16 cellular contexts compared by ENCODE assay signal in the genomic region with DNA sequence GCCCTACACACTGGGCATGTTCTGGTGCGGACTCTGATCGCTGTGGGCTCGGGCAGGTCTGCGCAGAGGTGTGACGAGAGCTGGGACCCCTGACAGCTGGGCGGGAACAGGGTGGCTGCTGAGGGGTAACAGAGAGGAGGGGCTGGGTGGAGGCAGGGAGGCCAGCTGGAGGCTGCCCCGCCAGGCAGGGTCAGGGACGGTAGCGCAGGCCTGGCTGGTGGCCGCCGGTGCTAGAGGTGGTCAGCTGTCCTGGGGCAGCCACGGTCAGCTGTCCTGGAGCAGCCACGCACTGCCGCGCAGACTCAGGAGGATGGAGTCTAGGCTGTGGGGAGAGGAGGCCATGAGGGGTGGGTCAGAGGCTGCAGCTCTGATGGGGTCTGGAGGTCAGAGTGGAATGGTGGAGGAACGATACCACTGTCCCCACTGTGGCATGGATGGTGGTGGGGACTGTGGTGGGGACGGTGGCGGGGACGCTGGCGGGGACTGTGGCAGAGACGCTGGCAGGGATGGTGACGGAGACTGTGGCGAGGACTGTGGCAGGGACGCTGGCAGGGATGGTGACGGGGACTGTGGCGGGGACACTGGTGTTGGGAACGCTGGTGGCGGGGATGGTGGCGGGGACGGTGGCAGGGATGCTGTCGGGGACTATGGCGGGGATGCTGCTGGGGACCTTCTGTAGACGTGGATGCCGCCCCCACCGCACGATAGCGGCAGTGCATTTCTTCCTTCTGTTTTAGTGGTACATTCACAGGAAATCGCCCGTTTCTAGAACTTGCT. TPM values are rescaled to one million over a fixed set of nuclear protein-coding genes. Genes with fewer than 3 reads are reported as not detected.
DNase-seq lines count a peak whose midpoint lies in the region; ATAC-seq and TF ChIP-seq lines count a peak whose summit lies in the region.
"Had no signal": no experiment of that assay in that cellular context is flagged by ENCODE, and none has a peak within 500 bp of the region (broad histone marks: within the 10 kb centered on the region; RNA-seq: fewer than 3 reads in every experiment).

No MANE protein-coding gene starts in this region.

- H3K4me1 Mint-ChIP-seq in H9 (no peaks in the 10 kb centered on the region), endodermal cell (no peaks in the 10 kb centered on the region)

- no peaks in the 10 kb centered on the region for H3K9me3 ChIP-seq in H9 (ENCODE audit: control insufficient read depth, low read depth, low read length)
- H3K9me3 ChIP-seq in endodermal cell (ENCODE audit: control insufficient read depth, low read length): peaks cover 6% of the 10 kb centered on the region

- H3K4me1 ChIP-seq in H9 (ENCODE audit: insufficient read depth, low read length) (no peaks in the 10 kb centered on the region), endodermal cell (ENCODE audit: control insufficient read depth, insufficient read depth, low read length) (no peaks in the 10 kb centered on the region)
- H3K4me1 ChIP-seq: psoas muscle had no signal

- H3K9ac ChIP-seq in H9 (ENCODE audit: extremely low read depth, insufficient read length, low read length): no peak overlapping the region
- H3K9ac ChIP-seq in endodermal cell (ENCODE audit: extremely low read depth, low read length, poor library complexity, severe bottlenecking): no peak overlapping the region

- H3K56ac ChIP-seq in H9 (ENCODE audit: insufficient read length, low read depth, low read length): no peak overlapping the region

- peak; percentile 9 for DNase-seq in activated T-cell treated with anti-CD3 and anti-CD28 coated beads, Interleukin-2, amount 50 U/mL, for 1 hour
- no peak for DNase-seq in activated T-cell treated with anti-CD3 and anti-CD28 coated beads, Interleukin-2, amount 50 U/mL, for 48 hours
- DNase-seq in H9 (peak; percentile 19), endodermal cell (peak; percentile 20), sciatic nerve (ENCODE audit: low spot score) (peak; percentile 50), kidney glomerular epithelial cell (lab: John Stamatoyannopoulos, UW) (no peak), SW 1271 (lab: John Stamatoyannopoulos, UW) (no peak)
- DNase-seq: amniotic stem cell; Karpas-422; midbrain; NCI-H187; nephron progenitor cell; SHP77 treated with DMSO at 0.1 percent for 48 hours; stimulated activated CD4-positive, alpha-beta T cell treated with anti-CD3 and anti-CD28 coated beads, Interleukin-4, amount 100 ng/mL, for 4 hours had no signal

- no peak overlapping the region for H2BK5ac ChIP-seq in H9 (ENCODE audit: insufficient read length, low read length)

- H3K27ac ChIP-seq in H9 (ENCODE audit: insufficient read length, low read depth, low read length) (no peak overlapping the region), endodermal cell (ENCODE audit: low read depth, low read length) (no peak overlapping the region)
- H3K27ac ChIP-seq: psoas muscle had no signal

- H3K4me3 ChIP-seq in endodermal cell (ENCODE audit: low read length): no peak overlapping the region
- H3K4me3 ChIP-seq: psoas muscle had no signal

- no peaks in the 10 kb centered on the region; a peak in 1 of 7 replicates for H3K36me3 Mint-ChIP-seq in H9 (ENCODE audit: insufficient read depth in 1 of 3, low read depth in 3 of 3)
- H3K36me3 Mint-ChIP-seq in endodermal cell (ENCODE audit: low read depth): no peaks in the 10 kb centered on the region

- no peaks in the 10 kb centered on the region for H3K36me3 ChIP-seq in endodermal cell (ENCODE audit: control insufficient read depth, insufficient read depth, low read length)

- H3K23ac ChIP-seq in H9 (ENCODE audit: insufficient read length, low read depth, low read length): no peak overlapping the region

- no peak overlapping the region for H2BK120ac ChIP-seq in H9 (ENCODE audit: low read depth, low read length, poor library complexity, severe bottlenecking)

- H3K27ac Mint-ChIP-seq in H9: peak overlapping the region in 1 of 3 experiments; percentile 48; a peak in 1 of 7 replicates
- no peak overlapping the region for H3K27ac Mint-ChIP-seq in endodermal cell
- H3K27ac Mint-ChIP-seq: nephron progenitor cell had no signal

- no peak overlapping the region for H3K18ac ChIP-seq in H9 (ENCODE audit: insufficient read length, low read depth, low read length)

- no peak overlapping the region for H2BK15ac ChIP-seq in H9 (ENCODE audit: low read depth, low read length)

- no peaks in the 10 kb centered on the region for H3K27me3 ChIP-seq in H9 (ENCODE audit: insufficient read depth, low read length)
- no peaks in the 10 kb centered on the region for H3K27me3 ChIP-seq in endodermal cell (ENCODE audit: control insufficient read depth, insufficient read depth, low read length, poor library complexity, severe bottlenecking)

- no peaks in the 10 kb centered on the region for H3K23me2 ChIP-seq in H9 (ENCODE audit: insufficient read length, low read depth, low read length, poor library complexity, severe bottlenecking)

- H2AFZ ChIP-seq in H9 (ENCODE audit: low read length): no peak overlapping the region

- H3K14ac ChIP-seq in H9 (ENCODE audit: insufficient read depth, low read length): no peak overlapping the region; the same call in 1 of the 2 replicates

- no peak overlapping the region for H2AK5ac ChIP-seq in H9 (ENCODE audit: insufficient read length, low read length)

- TF ChIP-seq CTCF in H9 (conservative IDR thresholded peaks at IDR 0.05) (no peak), endodermal cell (conservative IDR thresholded peaks at IDR 0.05) (no peak)

- H4K5ac ChIP-seq in H9 (ENCODE audit: insufficient read length, low read depth, low read length): no peak overlapping the region

- H3K9me3 Mint-ChIP-seq in H9: peaks cover 10 to 13% of the 10 kb centered on the region in 2 experiments; a peak in 4 of 5 replicates
- H3K9me3 Mint-ChIP-seq in endodermal cell: peaks cover 10% of the 10 kb centered on the region

- no peak overlapping the region for H4K91ac ChIP-seq in H9 (ENCODE audit: insufficient read length, low read depth, low read length)

- H2BK20ac ChIP-seq in H9 (ENCODE audit: low read depth, low read length, poor library complexity, severe bottlenecking): no peak overlapping the region

- no CpG with 5 or more reads among the region's 39 CpGs for WGBS in H9 (ENCODE audit: extremely low coverage, insufficient read length, low lambda C conversion rate)
- WGBS in endodermal cell (ENCODE audit: insufficient coverage in 1 of 2, insufficient read length in 1 of 2), 2 experiments: 92 to 93% methylated on average over 27 to 39 of the region's 39 CpGs

- H3K4ac ChIP-seq in H9 (ENCODE audit: low read depth, low read length): no peak overlapping the region

- no peak overlapping the region for H3K4me2 ChIP-seq in H9 (ENCODE audit: insufficient read depth, insufficient read length, low read length)

- H4K20me1 ChIP-seq in H9 (ENCODE audit: control insufficient read depth, insufficient read depth, insufficient read length): no peaks in the 10 kb centered on the region

- H3K27me3 Mint-ChIP-seq in H9 (ENCODE audit: low read depth) (no peaks in the 10 kb centered on the region; the same call in 1 of the 2 replicates), endodermal cell (ENCODE audit: insufficient read depth) (no peaks in the 10 kb centered on the region)

- ATAC-seq in sciatic nerve (no peak), GM19467 (IDR thresholded peaks at IDR 0.05; ENCODE audit: unreplicated experiment) (no peak)

- H2BK12ac ChIP-seq in H9 (ENCODE audit: insufficient read length, low read depth, low read length): no peak overlapping the region

- H4K8ac ChIP-seq in H9 (replicated peaks; ENCODE audit: insufficient read length, low read depth, low read length): no peak overlapping the region

- H3T11ph ChIP-seq in H9 (ENCODE audit: low read length): no peak overlapping the region

- no peak overlapping the region; a peak in 1 of 5 replicates for H3K4me3 Mint-ChIP-seq in H9
- no peak overlapping the region for H3K4me3 Mint-ChIP-seq in endodermal cell
- H3K4me3 Mint-ChIP-seq: nephron progenitor cell had no signal

- no peaks in the 10 kb centered on the region for H3K79me1 ChIP-seq in H9 (ENCODE audit: insufficient read depth, low read depth, low read length, poor library complexity, severe bottlenecking)

- H3K79me2 ChIP-seq in H9 (ENCODE audit: insufficient read depth, low read length): no peaks in the 10 kb centered on the region

- intact Hi-C loops in sciatic nerve (cut with DNase I): no loop called here

RNA-seq across cellular contexts. Expression of gene LRRC3, which starts 21.3 kb away (rescaled TPM):
- total RNA-seq in H9 (2021) (2.6 and 3.1 TPM in 2 replicates), endodermal cell (10 to 100 TPM; 14.1 to 16.5 TPM), sciatic nerve (6.8 TPM)
- 13.7 TPM for polyA plus RNA-seq in endodermal cell (2013, experiment 1 of 2)
- 14.0 TPM for polyA plus RNA-seq in endodermal cell (2013, experiment 2 of 2)

Comparison
In these comparisons a context has a peak if more than half of its experiments do, and no peak if none do; other contexts are left out.
1. DNase-seq: peak in activated T-cell treated with anti-CD3 and anti-CD28 coated beads, Interleukin-2, amount 50 U/mL, for 1 hour (single experiment), H9 (single experiment), endodermal cell (single experiment) and sciatic nerve (single experiment); none in activated T-cell treated with anti-CD3 and anti-CD28 coated beads, Interleukin-2, amount 50 U/mL, for 48 hours (0 of 2), kidney glomerular epithelial cell (single experiment) and SW 1271 (0 of 2).